28 cellular contexts compared by ENCODE assay signal in the genomic region with DNA sequence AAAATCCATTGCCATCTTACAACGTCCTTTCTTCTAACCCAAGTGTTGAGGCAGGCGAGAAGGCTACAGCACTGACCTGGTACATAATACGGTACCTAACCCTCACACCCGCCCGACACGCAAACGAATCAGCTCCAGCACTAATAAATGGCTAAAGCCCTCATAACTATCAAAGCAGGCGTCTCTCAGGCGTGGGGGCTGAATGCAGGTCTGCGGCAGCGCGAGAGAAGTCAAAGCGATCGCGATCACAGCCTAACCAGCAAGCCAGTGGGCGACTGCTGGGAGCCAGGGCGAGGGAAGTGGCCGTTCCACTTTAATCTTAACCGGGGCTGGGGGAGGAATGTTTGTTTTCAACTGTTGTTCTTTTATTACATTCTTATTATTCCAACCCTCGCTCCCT. TPM values are rescaled to one million over a fixed set of nuclear protein-coding genes. Genes with fewer than 3 reads are reported as not detected.
A peak's percentile ranks its signal among the peaks of the same experiment; 100 is the strongest.
DNase-seq lines count a peak whose midpoint lies in the region; ATAC-seq, FAIRE-seq and TF ChIP-seq lines count a peak whose summit lies in the region.
"Had no signal": no experiment of that assay in that cellular context is flagged by ENCODE, and none has a peak within 500 bp of the region (broad histone marks: within the 10 kb centered on the region; RNA-seq: fewer than 3 reads in every experiment).

No MANE protein-coding gene starts in this region.

- FAIRE-seq in astrocyte (lab: Jason Lieb, UNC), result peak; percentile 80
- FAIRE-seq: frontal cortex had no signal

- no peaks in the 10 kb centered on the region for H3K36me3 ChIP-seq in astrocyte (ENCODE audit: insufficient read depth, low read length)
- H3K36me3 ChIP-seq: adrenal gland, cardiac muscle cell, right lobe of liver, tibial artery had no signal

- no peak for ATAC-seq in HG03442 (IDR thresholded peaks at IDR 0.05; ENCODE audit: unreplicated experiment)
- no peak for ATAC-seq in HG02642 (IDR thresholded peaks at IDR 0.05; ENCODE audit: poor library complexity, unreplicated experiment)
- ATAC-seq: left cardiac atrium, right lobe of liver had no signal

- no peaks in the 10 kb centered on the region for H3K79me2 ChIP-seq in astrocyte (ENCODE audit: insufficient read depth, low read length)

- no peaks in the 10 kb centered on the region for H3K4me1 ChIP-seq in astrocyte (ENCODE audit: insufficient read depth, low read length)
- H3K4me1 ChIP-seq: adrenal gland, right lobe of liver had no signal

- H3K4me2 ChIP-seq in astrocyte (ENCODE audit: low read length), result no peak overlapping the region

- H3K27ac Mint-ChIP-seq in astrocyte (ENCODE audit: unreplicated experiment), result no peak overlapping the region
- H3K27ac Mint-ChIP-seq: IgD-negative memory B cell had no signal

- H2AFZ ChIP-seq in astrocyte (ENCODE audit: low read depth, low read length), result no peak overlapping the region

- H3K27me3 Mint-ChIP-seq in astrocyte (ENCODE audit: low read depth, unreplicated experiment), result peaks cover 4% of the 10 kb centered on the region

- no peak for TF ChIP-seq CTCF in astrocyte (IDR thresholded peaks at IDR 0.05; ENCODE audit: insufficient read depth, low read depth, low read length)

- H3K27ac ChIP-seq in astrocyte (ENCODE audit: low read depth, low read length), result no peak overlapping the region
- H3K27ac ChIP-seq: adrenal gland, cardiac muscle cell, dorsolateral prefrontal cortex, right lobe of liver, tibial artery had no signal

- no peak overlapping the region for H3K4me3 Mint-ChIP-seq in astrocyte (ENCODE audit: unreplicated experiment)

- DNase-seq in stimulated activated CD4-positive, alpha-beta T cell treated with anti-CD3 and anti-CD28 coated beads, Interleukin-15, amount 100 ng/mL, for 24 hours, result peak; percentile 1
- no peak for DNase-seq in stimulated activated CD4-positive, alpha-beta T cell treated with anti-CD3 and anti-CD28 coated beads, Interleukin-2, amount 100 ng/mL, for 48 hours
- DNase-seq in astrocyte (ENCODE audit: low read depth) (no peak), myocyte (ENCODE audit: low read depth) (peak; percentile 1), GM19240 (ENCODE audit: insufficient read length, low spot score) (no peak)
- DNase-seq: activated CD4-positive, CD25-positive, alpha-beta regulatory T cell treated with anti-CD3 and anti-CD28 coated beads, Interleukin-2, amount 50 U/mL, for 72 hours; activated effector memory CD4-positive, alpha-beta T cell treated with Interleukin-2 at 50 U/mL for 16 hours; AML-193; COR-L47; DND-41; dorsolateral prefrontal cortex; left cardiac atrium; MM.1S; NCI-H1694 treated with DMSO at 0.1 percent for 48 hours; NCI-H2227 treated with DMSO at 0.1 percent for 48 hours; occipital lobe; right lobe of liver; stimulated activated naive CD4-positive, alpha-beta T cell treated with Interleukin-2 at 50 U/mL for 16 hours; T1000; tibial artery had no signal

- no peaks in the 10 kb centered on the region for H3K9me3 Mint-ChIP-seq in astrocyte (ENCODE audit: unreplicated experiment)
- H3K9me3 Mint-ChIP-seq: IgD-negative memory B cell had no signal

- no peaks in the 10 kb centered on the region for H3K27me3 ChIP-seq in astrocyte (ENCODE audit: insufficient read depth, low read length)

- H3K4me1 Mint-ChIP-seq in astrocyte (ENCODE audit: low read depth, unreplicated experiment), result no peaks in the 10 kb centered on the region

- no peak overlapping the region for H3K4me3 ChIP-seq in astrocyte (ENCODE audit: insufficient read depth, low read depth, low read length)
- H3K4me3 ChIP-seq: cardiac muscle cell, right lobe of liver had no signal

- H3K36me3 Mint-ChIP-seq in astrocyte (ENCODE audit: low read depth, unreplicated experiment), result no peaks in the 10 kb centered on the region
- H3K36me3 Mint-ChIP-seq: IgD-negative memory B cell had no signal

- H3K9ac ChIP-seq in astrocyte (ENCODE audit: low read length), result no peak overlapping the region

- no peaks in the 10 kb centered on the region for H4K20me1 ChIP-seq in astrocyte (ENCODE audit: insufficient read depth, low read length)

- no peaks in the 10 kb centered on the region for H3K9me3 ChIP-seq in astrocyte (ENCODE audit: insufficient read depth, low read depth, low read length)
- H3K9me3 ChIP-seq: adrenal gland, right lobe of liver had no signal

RNA-seq across cellular contexts. Expression of gene CDX4, which starts 1.5 kb away (rescaled TPM):
- total RNA-seq in astrocyte (not detected in 2 replicates), myocyte (not detected in 2 replicates)
- polyA plus RNA-seq in myocyte (2012), result not detected
- total RNA-seq: adrenal gland, cardiac muscle cell, dorsolateral prefrontal cortex, epithelial cell of proximal tubule, frontal cortex, left cardiac atrium, occipital lobe, right lobe of liver, RPMI7951 had no signal
- polyA plus RNA-seq: adrenal gland, cardiac muscle cell, IgD-negative memory B cell had no signal

Comparison
In these comparisons a context has a peak if more than half of its experiments do, and no peak if none do; other contexts are left out.
1. DNase-seq: peak in stimulated activated CD4-positive, alpha-beta T cell treated with anti-CD3 and anti-CD28 coated beads, Interleukin-15, amount 100 ng/mL, for 24 hours (single experiment) and myocyte (single experiment); none in stimulated activated CD4-positive, alpha-beta T cell treated with anti-CD3 and anti-CD28 coated beads, Interleukin-2, amount 100 ng/mL, for 48 hours (0 of 2), astrocyte (single experiment) and GM19240 (single experiment).